Comparison of ENCODE assay signal across 10 cellular contexts in the genomic region with DNA sequence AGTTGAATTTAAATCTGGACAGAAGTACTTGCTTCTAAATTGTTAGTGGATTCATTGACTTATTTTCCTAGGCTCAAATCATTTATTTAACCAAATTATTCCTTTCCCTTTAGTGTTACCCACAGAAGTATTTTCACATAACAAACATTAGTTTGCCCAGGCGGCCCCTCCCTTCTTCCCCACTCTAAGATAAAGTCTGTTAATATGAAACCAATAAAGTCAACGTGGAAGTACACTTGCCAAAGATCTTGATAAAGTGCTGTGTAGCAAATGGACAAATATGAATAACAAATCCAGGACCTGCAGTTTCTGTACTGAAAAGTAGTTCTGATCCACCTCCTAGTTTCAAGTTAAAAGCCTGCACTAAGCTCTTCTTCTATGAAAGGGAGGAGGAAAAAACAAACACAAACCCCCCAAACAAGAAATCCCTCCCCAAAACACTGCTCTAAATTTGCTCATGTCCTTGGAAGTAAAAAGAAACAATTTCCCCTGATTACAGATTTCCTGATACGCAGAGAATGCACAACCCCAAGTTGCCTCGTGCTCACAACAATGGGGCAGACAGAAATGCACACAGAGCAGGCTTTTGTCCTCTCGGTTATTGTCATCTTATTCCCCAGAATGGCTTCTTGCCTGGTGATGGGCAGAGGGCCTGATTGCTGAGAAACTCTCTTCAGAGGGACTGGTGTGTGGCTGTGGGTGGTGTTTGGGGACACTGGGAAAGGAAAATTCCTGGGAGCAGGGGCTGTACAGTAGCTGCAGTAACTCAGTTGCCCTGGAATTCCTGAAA. TPM values are rescaled to one million over a fixed set of nuclear protein-coding genes. Genes with fewer than 3 reads are reported as not detected.
DNase-seq lines count a peak whose midpoint lies in the region; ATAC-seq and TF ChIP-seq lines count a peak whose summit lies in the region.
"Had no signal": no experiment of that assay in that cellular context is flagged by ENCODE, and none has a peak within 500 bp of the region (broad histone marks: within the 10 kb centered on the region; RNA-seq: fewer than 3 reads in every experiment).

No MANE protein-coding gene starts in this region.

- WGBS in mammary epithelial cell (ENCODE audit: low coverage, missing lambda C conversion rate): 59% methylated on average over 5 of the region's 5 CpGs

- intact Hi-C loops in mammary epithelial cell (cut with micrococcal nuclease) (no loop called here), MCF 10A (cut with micrococcal nuclease) (no loop called here), lower lobe of right lung (cut with DNase I) (no loop called here), uterus (cut with DNase I; ENCODE audit: low total_unique reads) (no loop called here)

- CTCF ChIA-PET in mammary epithelial cell (lab: Charles Lee; ENCODE audit: low non-redundant PET) (no interaction called here), MCF 10A (lab: Yijun Ruan, JAX) (interaction anchor here (0.6 to 0.7 kb wide), 2 partner anchors 20 to 833 kb away, joined by 3 read pairs; no protein-coding TSS in a partner anchor)

- no peaks in the 10 kb centered on the region for H3K4me1 Mint-ChIP-seq in MCF 10A (ENCODE audit: insufficient read depth, unreplicated experiment)
- H3K4me1 Mint-ChIP-seq in activated naive CD4-positive, alpha-beta T cell treated with anti-CD3 and anti-CD28 coated beads, Interleukin-2, amount 50 U/mL, for 24 hours: peaks cover 72% of the 10 kb centered on the region

- POLR2A ChIA-PET in MCF 10A (lab: Yijun Ruan, JAX): interaction anchor here (0.6 kb wide), 1 partner anchor 12 kb away, joined by 3 read pairs; no protein-coding TSS in a partner anchor

- H3K4me3 Mint-ChIP-seq in MCF 10A (ENCODE audit: unreplicated experiment): no peak overlapping the region
- peak overlapping the region; percentile 44 for H3K4me3 Mint-ChIP-seq in activated naive CD4-positive, alpha-beta T cell treated with anti-CD3 and anti-CD28 coated beads, Interleukin-2, amount 50 U/mL, for 24 hours

- TF ChIP-seq POLR2A in uterus (IDR thresholded peaks at IDR 0.05): no peak

- H3K27ac ChIP-seq in mammary epithelial cell (ENCODE audit: insufficient read depth, low read depth, low read length): no peak overlapping the region
- peak overlapping the region; percentile 60 for H3K27ac ChIP-seq in lower lobe of right lung
- H3K27ac ChIP-seq in thoracic aorta: peak overlapping the region in 1 of 2 donors; percentile 35
- H3K27ac ChIP-seq in uterus: no peak overlapping the region
- H3K27ac ChIP-seq: parathyroid adenoma had no signal

- no peaks in the 10 kb centered on the region for H3K36me3 Mint-ChIP-seq in MCF 10A (ENCODE audit: insufficient read depth, unreplicated experiment)
- no peaks in the 10 kb centered on the region for H3K36me3 Mint-ChIP-seq in activated naive CD4-positive, alpha-beta T cell treated with anti-CD3 and anti-CD28 coated beads, Interleukin-2, amount 50 U/mL, for 24 hours

- no peaks in the 10 kb centered on the region for H3K79me2 ChIP-seq in mammary epithelial cell (ENCODE audit: insufficient read depth, low read length)
- H3K79me2 ChIP-seq: parathyroid adenoma had no signal

- DNase-seq in mammary epithelial cell (no peak), MCF 10A (ENCODE audit: unreplicated experiment) (no peak), lower lobe of right lung (no peak), thoracic aorta (ENCODE audit: low spot score) (no peak), SHP77 treated with DMSO at 0.1 percent for 48 hours (lab: John Stamatoyannopoulos, UW) (no peak), uterus (no peak), NCI-H82 treated with DMSO at 0.1 percent for 48 hours (lab: John Stamatoyannopoulos, UW; ENCODE audit: unreplicated experiment) (no peak)
- DNase-seq: NCI-H446 treated with DMSO at 0.1 percent for 48 hours had no signal

- no peaks in the 10 kb centered on the region for H3K27me3 ChIP-seq in mammary epithelial cell (ENCODE audit: insufficient read depth, low read length)
- H3K27me3 ChIP-seq in lower lobe of right lung (ENCODE audit: low read depth): no peaks in the 10 kb centered on the region
- H3K27me3 ChIP-seq in thoracic aorta (replicated peaks; ENCODE audit: insufficient read depth): no peaks in the 10 kb centered on the region
- H3K27me3 ChIP-seq in uterus: no peaks in the 10 kb centered on the region

- in situ Hi-C loops in mammary epithelial cell (cut with MboI; ENCODE audit: low sequenced_read_pairs in 2 of 2): no loop called here

- peak overlapping the region; percentile 7 for H2AFZ ChIP-seq in mammary epithelial cell (ENCODE audit: low read depth, low read length)
- H2AFZ ChIP-seq: parathyroid adenoma had no signal

- no peak overlapping the region for H3K27ac Mint-ChIP-seq in MCF 10A (ENCODE audit: low read depth, unreplicated experiment)
- H3K27ac Mint-ChIP-seq in activated naive CD4-positive, alpha-beta T cell treated with anti-CD3 and anti-CD28 coated beads, Interleukin-2, amount 50 U/mL, for 24 hours: peak overlapping the region; percentile 86

- H4K20me1 ChIP-seq in mammary epithelial cell (ENCODE audit: insufficient read depth, low read length): no peaks in the 10 kb centered on the region

- H3K9me3 Mint-ChIP-seq in MCF 10A (ENCODE audit: unreplicated experiment): no peaks in the 10 kb centered on the region
- no peaks in the 10 kb centered on the region for H3K9me3 Mint-ChIP-seq in activated naive CD4-positive, alpha-beta T cell treated with anti-CD3 and anti-CD28 coated beads, Interleukin-2, amount 50 U/mL, for 24 hours

- no peak overlapping the region for H3K9ac ChIP-seq in mammary epithelial cell (ENCODE audit: insufficient read depth, low read length)
- H3K9ac ChIP-seq: parathyroid adenoma had no signal

- no peak overlapping the region for H3K4me2 ChIP-seq in mammary epithelial cell (ENCODE audit: insufficient read depth, low read depth, low read length)

- H3K4me1 ChIP-seq in mammary epithelial cell (ENCODE audit: insufficient read depth, low read length): peaks cover 21% of the 10 kb centered on the region
- H3K4me1 ChIP-seq in lower lobe of right lung: peaks cover 31% of the 10 kb centered on the region
- H3K4me1 ChIP-seq in thoracic aorta (ENCODE audit: control insufficient read depth in 1 of 2, low read depth in 2 of 2): peaks cover 7 to 24% of the 10 kb centered on the region in 2 donors
- no peaks in the 10 kb centered on the region for H3K4me1 ChIP-seq in uterus
- H3K4me1 ChIP-seq: parathyroid adenoma had no signal

- dilution Hi-C loops in mammary epithelial cell (cut with HindIII; ENCODE audit: low sequenced_read_pairs): loop anchor here (5.0 kb wide), 1 partner anchor 46 kb away; no protein-coding TSS in a partner anchor

- peaks cover 14% of the 10 kb centered on the region for H3K27me3 Mint-ChIP-seq in MCF 10A (ENCODE audit: insufficient read depth, unreplicated experiment)
- H3K27me3 Mint-ChIP-seq in activated naive CD4-positive, alpha-beta T cell treated with anti-CD3 and anti-CD28 coated beads, Interleukin-2, amount 50 U/mL, for 24 hours: no peaks in the 10 kb centered on the region

- H3K36me3 ChIP-seq in mammary epithelial cell (ENCODE audit: insufficient read depth, low read length) (no peaks in the 10 kb centered on the region), lower lobe of right lung (no peaks in the 10 kb centered on the region), thoracic aorta (no peaks in the 10 kb centered on the region), uterus (no peaks in the 10 kb centered on the region)

- no peak for TF ChIP-seq CTCF in mammary epithelial cell (conservative IDR thresholded peaks at IDR 0.05 in 1 of 2, IDR thresholded peaks at IDR 0.05 in 1 of 2; ENCODE audit: extremely low read depth in 1 of 2, insufficient read depth in 1 of 2, low read depth in 1 of 2, low read length in 2 of 2)
- no peak for TF ChIP-seq CTCF in MCF 10A (IDR thresholded peaks at IDR 0.05; ENCODE audit: unreplicated experiment)
- no peak for TF ChIP-seq CTCF in lower lobe of right lung (IDR thresholded peaks at IDR 0.05)
- no peak for TF ChIP-seq CTCF in thoracic aorta (IDR thresholded peaks at IDR 0.05)
- TF ChIP-seq CTCF in uterus (IDR thresholded peaks at IDR 0.05): no peak

- no peak overlapping the region for H3K4me3 ChIP-seq in mammary epithelial cell (replicated peaks in 1 of 3; ENCODE audit: insufficient read depth in 1 of 3, low read depth in 2 of 3, low read length in 3 of 3)
- no peak overlapping the region for H3K4me3 ChIP-seq in lower lobe of right lung
- peak overlapping the region; percentile 11 for H3K4me3 ChIP-seq in thoracic aorta
- H3K4me3 ChIP-seq in uterus: no peak overlapping the region

- peak; percentile 39 to 86 for ATAC-seq in lower lobe of right lung
- no peak for ATAC-seq in thoracic aorta (ENCODE audit: insufficient number of reproducible peaks, low FRiP score, low read depth)

- H3K9me3 ChIP-seq in mammary epithelial cell (replicated peaks; ENCODE audit: insufficient read depth, low read length) (no peaks in the 10 kb centered on the region), lower lobe of right lung (no peaks in the 10 kb centered on the region), thoracic aorta (no peaks in the 10 kb centered on the region), uterus (no peaks in the 10 kb centered on the region)

- no TSS peak for BruUV-seq in mammary epithelial cell (replicated peaks; lab: Mats Ljungman, UMichigan)
- BruUV-seq in MCF 10A (replicated peaks; lab: Mats Ljungman, UMichigan): no TSS peak

RNA-seq across cellular contexts. Expression of gene TMSB4X, which starts 23.2 kb away (rescaled TPM):
- total RNA-seq in mammary epithelial cell (1,000 to 10,000 TPM; 1,481 to 1,998 TPM), MCF 10A (2022) (801 and 901 TPM in 2 replicates), lower lobe of right lung (4,922 TPM), thoracic aorta (1,000 to 10,000 TPM; 3,886 to 3,920 TPM), uterus (1,000 to 10,000 TPM; 2,867 to 6,849 (median 3,091) TPM)
- polyA plus RNA-seq in mammary epithelial cell: 2,487 TPM
- polyA minus RNA-seq in mammary epithelial cell: 1,100 TPM

RNA-seq across cellular contexts. Expression of gene FAM9C, which starts 46.3 kb away (rescaled TPM):
- not detected for total RNA-seq in mammary epithelial cell
- polyA plus RNA-seq in mammary epithelial cell: not detected
- not detected for polyA minus RNA-seq in mammary epithelial cell
- not detected in 2 replicates for total RNA-seq in MCF 10A (2022)
- not detected for total RNA-seq in lower lobe of right lung
- total RNA-seq in thoracic aorta: not detected
- under 1 TPM in 1 of 4 donors, not detected in 3; 0.07 TPM for total RNA-seq in uterus
